38 cellular contexts compared by ENCODE assay signal in genomic region chr7:122312789-122313188, GRCh38. TPM values are rescaled to one million over a fixed set of nuclear protein-coding genes. Genes with fewer than 3 reads are reported as not detected.
"Had no signal": no experiment of that assay in that cellular context is flagged by ENCODE, and none has a peak within 500 bp of the region (broad histone marks: within the 10 kb centered on the region; RNA-seq: fewer than 3 reads in every experiment).

No MANE protein-coding gene starts in this region.

- H3K9me3 Mint-ChIP-seq: activated B cell treated with CpG ODN at 0.5 μM for 24 hours; activated CD4-positive, alpha-beta memory T cell treated with anti-CD3 and anti-CD28 coated beads for 36 hours; activated naive CD4-positive, alpha-beta T cell treated with anti-CD3 and anti-CD28 coated beads, Interleukin-2, amount 10 ng/mL, durations not matched to agents 7 days and 5 days; activated naive CD4-positive, alpha-beta T cell treated with anti-CD3 and anti-CD28 coated beads, Interleukin-2, amount 50 U/mL, for 24 hours; activated T-cell treated with anti-CD3 and anti-CD28 coated beads, Interleukin-2, amount 50 U/mL, for 24 hours; activated T-helper 2 cell treated with anti-CD3 and anti-CD28 coated beads, Interferon-gamma antibody, Interleukin-2, Interleukin-4, amounts not matched to agents 10 μg/mL and 5 μg/mL and 100 μg/mL, durations not matched to agents 14 hours and 24 hours and 36 hours; T-helper 2 cell treated with Interferon-gamma antibody and Interleukin-4, amounts not matched to agents 5 μg/mL and 100 μg/mL, for 36 hours had no signal

- H3K27ac ChIP-seq: ascending aorta, cardiac muscle cell, VCaP had no signal

- H3K4me3 Mint-ChIP-seq: activated B cell treated with CpG ODN at 0.5 μM for 24 hours; activated CD4-positive, alpha-beta memory T cell treated with anti-CD3 and anti-CD28 coated beads for 36 hours; activated CD4-positive, alpha-beta T cell treated with anti-CD3 and anti-CD28 coated beads, Interleukin-2, amount 10 ng/mL, durations not matched to agents 24 days and 14 days; activated CD8-positive, alpha-beta T cell treated with anti-CD3 and anti-CD28 coated beads for 36 hours; activated naive CD4-positive, alpha-beta T cell treated with anti-CD3 and anti-CD28 coated beads, Interleukin-2, amount 10 ng/mL, durations not matched to agents 7 days and 5 days; activated naive CD4-positive, alpha-beta T cell treated with anti-CD3 and anti-CD28 coated beads, Interleukin-2, amount 50 U/mL, for 24 hours; activated naive CD8-positive, alpha-beta T cell; activated naive CD8-positive, alpha-beta T cell treated with anti-CD3 and anti-CD28 coated beads, Interleukin-2, amount 10 ng/mL, durations not matched to agents 7 days and 5 days; activated naive CD8-positive, alpha-beta T cell treated with anti-CD3 and anti-CD28 coated beads, Interleukin-2, amount 50 U/mL, for 24 hours; activated T-cell treated with anti-CD3 and anti-CD28 coated beads, Interleukin-2, amount 50 U/mL, for 24 hours; central memory CD8-positive, alpha-beta T cell; T-helper 1 cell treated with Interleukin-12 subunit alpha and Interleukin-12 subunit beta and Interleukin-4 antibody, amounts not matched to agents 30 μg/mL and 1 μg/mL, for 36 hours; T-helper 2 cell treated with Interferon-gamma antibody and Interleukin-4, amounts not matched to agents 5 μg/mL and 100 μg/mL, for 36 hours had no signal

- H3K4me1 ChIP-seq: ascending aorta had no signal

- H3K27ac Mint-ChIP-seq: activated B cell treated with CpG ODN at 0.5 μM for 24 hours; activated CD4-positive, alpha-beta memory T cell treated with anti-CD3 and anti-CD28 coated beads for 36 hours; activated CD4-positive, alpha-beta T cell treated with anti-CD3 and anti-CD28 coated beads, Interleukin-2, amount 10 ng/mL, durations not matched to agents 24 days and 14 days; activated CD8-positive, alpha-beta T cell treated with anti-CD3 and anti-CD28 coated beads for 36 hours; activated naive CD4-positive, alpha-beta T cell treated with anti-CD3 and anti-CD28 coated beads, Interleukin-2, amount 10 ng/mL, durations not matched to agents 7 days and 5 days; activated naive CD4-positive, alpha-beta T cell treated with anti-CD3 and anti-CD28 coated beads, Interleukin-2, amount 50 U/mL, for 24 hours; activated naive CD8-positive, alpha-beta T cell; activated naive CD8-positive, alpha-beta T cell treated with anti-CD3 and anti-CD28 coated beads, Interleukin-2, amount 10 ng/mL, durations not matched to agents 7 days and 5 days; activated naive CD8-positive, alpha-beta T cell treated with anti-CD3 and anti-CD28 coated beads, Interleukin-2, amount 50 U/mL, for 24 hours; activated T-cell treated with anti-CD3 and anti-CD28 coated beads, Interleukin-2, amount 50 U/mL, for 24 hours; activated T-helper 2 cell treated with anti-CD3 and anti-CD28 coated beads, Interferon-gamma antibody, Interleukin-2, Interleukin-4, amounts not matched to agents 10 μg/mL and 5 μg/mL and 100 μg/mL, durations not matched to agents 14 hours and 24 hours and 36 hours; T-helper 1 cell treated with Interleukin-12 subunit alpha and Interleukin-12 subunit beta and Interleukin-4 antibody, amounts not matched to agents 30 μg/mL and 1 μg/mL, for 36 hours; T-helper 2 cell treated with Interferon-gamma antibody and Interleukin-4, amounts not matched to agents 5 μg/mL and 100 μg/mL, for 36 hours had no signal

- H3K4me1 Mint-ChIP-seq: activated CD4-positive, alpha-beta T cell treated with anti-CD3 and anti-CD28 coated beads, Interleukin-2, amount 10 ng/mL, durations not matched to agents 24 days and 14 days; activated naive CD8-positive, alpha-beta T cell treated with anti-CD3 and anti-CD28 coated beads, Interleukin-2, amount 10 ng/mL, durations not matched to agents 7 days and 5 days; central memory CD8-positive, alpha-beta T cell had no signal

- H3K9me3 ChIP-seq: ascending aorta had no signal

- H3K36me3 Mint-ChIP-seq: activated naive CD4-positive, alpha-beta T cell treated with anti-CD3 and anti-CD28 coated beads, Interleukin-2, amount 50 U/mL, for 24 hours; activated naive CD8-positive, alpha-beta T cell; brain had no signal

- H3K36me3 ChIP-seq: ascending aorta, cardiac muscle cell had no signal

- H3K4me3 ChIP-seq: ascending aorta, cardiac muscle cell had no signal

- DNase-seq: activated B cell treated with CpG ODN at 0.5 μM for 24 hours; activated CD4-positive, alpha-beta memory T cell treated with anti-CD3 and anti-CD28 coated beads for 36 hours; activated CD4-positive, alpha-beta T cell treated with anti-CD3 and anti-CD28 coated beads for 4 hours; activated CD4-positive, alpha-beta T cell treated with anti-CD3 and anti-CD28 coated beads, Interleukin-2, amount 10 ng/mL, durations not matched to agents 24 days and 14 days; activated CD4-positive, alpha-beta T cell treated with anti-CD3 and anti-CD28 coated beads, Interleukin-2, amount 50 U/mL, for 1 hour; activated CD4-positive, alpha-beta T cell treated with anti-CD3 and anti-CD28 coated beads, Interleukin-2, amount 50 U/mL, for 4 hours; activated CD4-positive, CD25-positive, alpha-beta regulatory T cell treated with anti-CD3 and anti-CD28 coated beads, Interleukin-2, amount 50 U/mL, for 72 hours; activated CD8-positive, alpha-beta memory T cell treated with anti-CD3 and anti-CD28 coated beads, Interleukin-2, amount 50 U/mL, for 4 hours; activated CD8-positive, alpha-beta T cell treated with anti-CD3 and anti-CD28 coated beads for 36 hours; activated effector memory CD4-positive, alpha-beta T cell treated with Interleukin-2 at 50 U/mL for 16 hours; activated gamma-delta T cell; activated naive CD4-positive, alpha-beta T cell treated with anti-CD3 and anti-CD28 coated beads, Interleukin-2, amount 10 ng/mL, durations not matched to agents 7 days and 5 days; activated naive CD4-positive, alpha-beta T cell treated with Interleukin-2 at 50 U/mL for 16 hours; activated naive CD8-positive, alpha-beta T cell treated with anti-CD3 and anti-CD28 coated beads, Interleukin-2, amount 10 ng/mL, durations not matched to agents 7 days and 5 days; activated naive CD8-positive, alpha-beta T cell treated with anti-CD3 and anti-CD28 coated beads, Interleukin-2, amount 50 U/mL, for 24 hours; activated T-cell treated with anti-CD3 and anti-CD28 coated beads for 4 hours; activated T-cell treated with anti-CD3 and anti-CD28 coated beads, Interleukin-2, amount 50 U/mL, for 24 hours; activated T-cell treated with anti-CD3 and anti-CD28 coated beads, Interleukin-2, amount 50 U/mL, for 48 hours; amygdala; anterior cingulate cortex; caudate nucleus; cerebellar nuclear complex; T-helper 1 cell; T-helper 2 cell; T-helper 9 cell had no signal

- ATAC-seq: activated CD8-positive, alpha-beta T cell treated with anti-CD3 and anti-CD28 coated beads for 36 hours; activated naive CD8-positive, alpha-beta T cell treated with anti-CD3 and anti-CD28 coated beads, Interleukin-2, amount 50 U/mL, for 24 hours had no signal

RNA-seq across cellular contexts. Expression of gene FEZF1, which starts 8.2 kb away (rescaled TPM):
- total RNA-seq: activated B cell treated with CpG ODN at 0.5 μM for 24 hours; activated CD4-positive, alpha-beta memory T cell treated with anti-CD3 and anti-CD28 coated beads for 36 hours; activated CD4-positive, alpha-beta T cell treated with anti-CD3 and anti-CD28 coated beads, Interleukin-2, amount 10 ng/mL, durations not matched to agents 24 days and 14 days; activated CD8-positive, alpha-beta memory T cell treated with anti-CD3 and anti-CD28 coated beads for 36 hours; activated CD8-positive, alpha-beta T cell treated with anti-CD3 and anti-CD28 coated beads for 36 hours; activated naive CD8-positive, alpha-beta T cell treated with anti-CD3 and anti-CD28 coated beads, Interleukin-2, amount 10 ng/mL, durations not matched to agents 7 days and 5 days; activated T-helper 2 cell treated with anti-CD3 and anti-CD28 coated beads, Interferon-gamma antibody, Interleukin-2, Interleukin-4, amounts not matched to agents 10 μg/mL and 5 μg/mL and 100 μg/mL, durations not matched to agents 14 hours and 24 hours and 36 hours; ascending aorta; bronchial epithelial cell; cardiac muscle cell had no signal
- polyA plus RNA-seq: adipose tissue, cardiac muscle cell had no signal
